1 cellular context compared by ENCODE assay signal in the genomic region with DNA sequence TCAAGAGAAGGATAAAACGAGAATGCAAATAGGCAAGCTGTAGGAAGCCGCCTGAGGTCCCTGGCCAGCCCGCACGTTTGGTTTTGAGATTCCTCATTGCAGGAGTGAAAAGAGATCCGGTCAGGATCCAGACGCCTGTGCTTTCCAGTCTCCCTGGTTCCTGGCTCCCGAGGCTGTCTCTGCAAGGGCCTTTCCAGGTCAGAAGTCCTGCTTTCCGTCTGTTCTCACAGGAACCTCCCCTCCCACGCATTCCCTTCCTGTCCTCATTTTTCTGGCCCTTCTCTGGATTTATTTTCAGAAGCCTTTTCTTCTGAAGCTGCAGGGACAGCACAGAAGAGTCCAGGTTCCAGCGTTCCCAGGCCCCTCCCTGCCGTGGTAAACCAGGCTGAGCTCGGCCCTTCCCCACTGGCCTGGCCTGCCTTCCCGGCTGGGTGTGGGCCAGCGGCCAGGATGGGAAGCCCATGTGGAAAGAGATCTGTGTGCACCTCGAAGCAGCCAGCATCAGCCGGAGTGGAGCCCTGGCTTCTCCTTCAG.
TF ChIP-seq lines count a peak whose summit lies in the region.

No MANE protein-coding gene starts in this region.

TF ChIP-seq in K562, 482 proteins besides CTCF, POLR2A, EP300 and RAD21:
- TF ChIP-seq EGR1 (conservative IDR thresholded peaks at IDR 0.05) (peak; percentile 40; the same call in 1 of the 2 replicates), MED1 (CRISPR knock-in tag; IDR thresholded peaks at IDR 0.05; ENCODE audit: borderline replicate concordance) (no peak), MCM3 (IDR thresholded peaks at IDR 0.05) (no peak), RBM25 (IDR thresholded peaks at IDR 0.05; ENCODE audit: low read depth, low read length, severe bottlenecking) (no peak), ZKSCAN1 (IDR thresholded peaks at IDR 0.05; ENCODE audit: low read depth, low read length) (no peak)
- TF ChIP-seq, protein P1, sequence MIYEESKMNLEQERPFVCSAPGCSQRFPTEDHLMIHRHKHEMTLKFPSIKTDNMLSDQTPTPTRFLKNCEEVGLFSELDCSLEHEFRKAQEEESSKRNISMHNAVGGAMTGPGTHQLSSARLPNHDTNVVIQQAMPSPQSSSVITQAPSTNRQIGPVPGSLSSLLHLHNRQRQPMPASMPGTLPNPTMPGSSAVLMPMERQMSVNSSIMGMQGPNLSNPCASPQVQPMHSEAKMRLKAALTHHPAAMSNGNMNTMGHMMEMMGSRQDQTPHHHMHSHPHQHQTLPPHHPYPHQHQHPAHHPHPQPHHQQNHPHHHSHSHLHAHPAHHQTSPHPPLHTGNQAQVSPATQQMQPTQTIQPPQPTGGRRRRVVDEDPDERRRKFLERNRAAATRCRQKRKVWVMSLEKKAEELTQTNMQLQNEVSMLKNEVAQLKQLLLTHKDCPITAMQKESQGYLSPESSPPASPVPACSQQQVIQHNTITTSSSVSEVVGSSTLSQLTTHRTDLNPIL (CRISPR knock-in tag; IDR thresholded peaks at IDR 0.05) = no peak
- TF ChIP-seq, protein P2, sequence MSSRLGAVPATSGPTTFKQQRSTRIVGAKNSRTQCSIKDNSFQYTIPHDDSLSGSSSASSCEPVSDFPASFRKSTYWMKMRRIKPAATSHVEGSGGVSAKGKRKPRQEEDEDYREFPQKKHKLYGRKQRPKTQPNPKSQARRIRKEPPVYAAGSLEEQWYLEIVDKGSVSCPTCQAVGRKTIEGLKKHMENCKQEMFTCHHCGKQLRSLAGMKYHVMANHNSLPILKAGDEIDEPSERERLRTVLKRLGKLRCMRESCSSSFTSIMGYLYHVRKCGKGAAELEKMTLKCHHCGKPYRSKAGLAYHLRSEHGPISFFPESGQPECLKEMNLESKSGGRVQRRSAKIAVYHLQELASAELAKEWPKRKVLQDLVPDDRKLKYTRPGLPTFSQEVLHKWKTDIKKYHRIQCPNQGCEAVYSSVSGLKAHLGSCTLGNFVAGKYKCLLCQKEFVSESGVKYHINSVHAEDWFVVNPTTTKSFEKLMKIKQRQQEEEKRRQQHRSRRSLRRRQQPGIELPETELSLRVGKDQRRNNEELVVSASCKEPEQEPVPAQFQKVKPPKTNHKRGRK (tag; IDR thresholded peaks at IDR 0.05) = no peak
